8 cellular contexts compared by ENCODE assay signal in the genomic region with DNA sequence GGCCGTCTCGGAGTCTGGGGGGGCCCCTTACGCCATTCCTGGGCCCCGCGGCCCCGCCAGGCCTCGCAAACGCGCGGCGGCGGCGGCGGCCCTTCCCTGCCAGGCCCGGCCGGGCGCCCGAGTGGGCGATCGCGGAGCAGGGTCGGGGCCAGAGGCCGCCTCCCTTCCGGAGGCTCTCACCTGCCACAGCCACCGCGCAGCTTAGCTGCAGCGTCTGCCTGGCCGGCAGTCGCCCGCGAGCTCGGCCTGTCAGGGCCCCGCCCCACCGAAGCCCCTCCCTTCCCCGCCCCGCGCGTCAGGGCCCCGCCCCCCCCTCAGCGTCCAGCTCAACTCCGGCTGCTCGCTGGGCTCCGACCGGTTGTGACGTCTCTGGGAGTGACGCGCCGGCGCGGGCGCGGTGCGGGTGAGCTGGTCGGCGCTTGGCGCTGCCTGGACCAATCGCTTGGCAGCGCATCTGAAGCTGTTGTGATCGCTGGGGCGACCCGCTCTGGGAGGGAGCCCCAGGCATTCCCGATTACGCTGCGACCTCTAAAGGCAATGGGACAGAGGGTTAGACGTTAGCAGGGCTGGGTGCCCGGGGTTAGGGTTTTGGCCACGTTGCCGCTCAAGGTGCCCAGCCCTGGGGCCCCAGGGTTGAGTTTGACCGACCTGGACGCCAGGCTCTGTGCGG. TPM values are rescaled to one million over a fixed set of nuclear protein-coding genes. Genes with fewer than 3 reads are reported as not detected.
DNase-seq lines count a peak whose midpoint lies in the region; ATAC-seq and TF ChIP-seq lines count a peak whose summit lies in the region.

A gene with protein sequence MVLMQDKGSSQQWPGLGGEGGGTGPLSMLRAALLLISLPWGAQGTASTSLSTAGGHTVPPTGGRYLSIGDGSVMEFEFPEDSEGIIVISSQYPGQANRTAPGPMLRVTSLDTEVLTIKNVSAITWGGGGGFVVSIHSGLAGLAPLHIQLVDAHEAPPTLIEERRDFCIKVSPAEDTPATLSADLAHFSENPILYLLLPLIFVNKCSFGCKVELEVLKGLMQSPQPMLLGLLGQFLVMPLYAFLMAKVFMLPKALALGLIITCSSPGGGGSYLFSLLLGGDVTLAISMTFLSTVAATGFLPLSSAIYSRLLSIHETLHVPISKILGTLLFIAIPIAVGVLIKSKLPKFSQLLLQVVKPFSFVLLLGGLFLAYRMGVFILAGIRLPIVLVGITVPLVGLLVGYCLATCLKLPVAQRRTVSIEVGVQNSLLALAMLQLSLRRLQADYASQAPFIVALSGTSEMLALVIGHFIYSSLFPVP (minus strand): TSS at position 216 of the 670 bp plus-strand sequence. CDS start 1,689 bp downstream, outside the sequence.

- WGBS in spleen, 5 donors: 0 to 52% (median 1%) methylated on average over 1 to 70 of the region's 71 CpGs

- H3K27ac Mint-ChIP-seq in central memory CD8-positive, alpha-beta T cell (ENCODE audit: low read depth): peak within 1 kb of the TSS; percentile 91

- peaks cover 13% of the 10 kb centered on the region for H3K36me3 Mint-ChIP-seq in central memory CD8-positive, alpha-beta T cell (ENCODE audit: insufficient read depth)

- peak in 3 of 11 experiments; percentile 9 to 19 (median 11) for TF ChIP-seq CTCF in spleen (IDR thresholded peaks at IDR 0.05 in 8 of 11, conservative IDR thresholded peaks at IDR 0.05 in 3 of 11)

- peak; percentile 70 for ATAC-seq in HG03378 (IDR thresholded peaks at IDR 0.05; ENCODE audit: unreplicated experiment)
- ATAC-seq in activated CD4-positive, CD25-positive, alpha-beta regulatory T cell treated with anti-CD3 and anti-CD28 coated beads, Interleukin-2, amount 50 U/mL, for 24 hours: peak; percentile 92 to 93
- ATAC-seq in central memory CD8-positive, alpha-beta T cell (replicated peaks; ENCODE audit: extremely low read depth, poor library complexity, severe bottlenecking): peak; percentile 82

- H3K27me3 Mint-ChIP-seq in central memory CD8-positive, alpha-beta T cell: no peaks in the 10 kb centered on the region

- intact Hi-C loops in spleen (cut with DNase I; ENCODE audit: low total_unique reads): no loop called here

- DNase-seq in AG20443 (ENCODE audit: low spot score): peak; percentile 95
- DNase-seq in NCI-H446 treated with DMSO at 0.1 percent for 48 hours (lab: John Stamatoyannopoulos, UW): peak; percentile 85
- DNase-seq in central memory CD8-positive, alpha-beta T cell (ENCODE audit: low spot score in 2 of 2): peak; percentile 61 to 82
- DNase-seq in iris pigment epithelial cell (ENCODE audit: low read depth): peak; percentile 91
- DNase-seq in spleen: peak; percentile 97

- H3K9me3 Mint-ChIP-seq in central memory CD8-positive, alpha-beta T cell: no peaks in the 10 kb centered on the region

- H3K27me3 ChIP-seq in spleen (replicated peaks in 1 of 7): no peaks in the 10 kb centered on the region

- H3K27ac ChIP-seq in spleen: peak within 1 kb of the TSS; percentile 77 to 96 (median 92)

- H3K4me1 Mint-ChIP-seq in central memory CD8-positive, alpha-beta T cell: peaks cover 18% of the 10 kb centered on the region

- H3K4me3 ChIP-seq in spleen: peak within 1 kb of the TSS; percentile 35 to 78 (median 50)

- TF ChIP-seq POLR2A in GM19099 (IDR thresholded peaks at IDR 0.05; ENCODE audit: extremely low read depth, insufficient read length, low read depth) (peak; percentile 96), spleen (IDR thresholded peaks at IDR 0.05) (peak in 2 of 3 donors; percentile 23 to 67)

- peaks cover 0 to 46% (median 26%) of the 10 kb centered on the region in 6 donors for H3K4me1 ChIP-seq in spleen

- peaks cover 0 to 16% (median 0%) of the 10 kb centered on the region in 6 donors for H3K36me3 ChIP-seq in spleen

- H3K9me3 ChIP-seq in spleen: no peaks in the 10 kb centered on the region

- H3K4me3 Mint-ChIP-seq in central memory CD8-positive, alpha-beta T cell: peak within 1 kb of the TSS; percentile 87

RNA-seq across cellular contexts. Expression of the gene that starts here (rescaled TPM):
- total RNA-seq in spleen: 10 to 100 TPM; 15.9 to 21.8 (median 17.4) TPM
- polyA plus RNA-seq in spleen: 10 to 100 TPM; 11.0 to 17.0 (median 14.1) TPM

Comparison
In these comparisons a context has a peak if more than half of its experiments do, and no peak if none do; other contexts are left out.
1. Peak in every context shown above with its lines: DNase-seq, ATAC-seq, H3K4me3 ChIP-seq and H3K27ac ChIP-seq.